ENCODE assay signal across 8 cellular contexts in genomic region chr17:45160505-45161287, GRCh38. TPM values are rescaled to one million over a fixed set of nuclear protein-coding genes. Genes with fewer than 3 reads are reported as not detected.
DNase-seq lines count a peak whose midpoint lies in the region; ATAC-seq and TF ChIP-seq lines count a peak whose summit lies in the region.

No MANE protein-coding gene starts in this region.

- POLR2A ChIA-PET in Caco-2 (lab: Charles Lee) (interaction anchor here (0.5 to 5.9 kb wide), 12 partner anchors 11 to 573 kb away, joined by 3 to 279 read pairs (median 6); partner anchors contain the start of genes ACBD4, HEXIM1 and MAP3K14), T-cell (lab: Charles Lee) (interaction anchor here (0.6 to 2.1 kb wide), 6 partner anchors 9 to 319 kb away, joined by 4 to 45 read pairs (median 8); partner anchors contain the start of gene HEXIM1 (in 2 of the 2))

- H3K27me3 Mint-ChIP-seq in Caco-2 (ENCODE audit: insufficient read depth, unreplicated experiment) (no peaks in the 10 kb centered on the region), T-cell (no peaks in the 10 kb centered on the region)

- no peaks in the 10 kb centered on the region for H3K36me3 ChIP-seq in Caco-2 (ENCODE audit: control insufficient read depth, insufficient read depth, low read length)
- no peaks in the 10 kb centered on the region for H3K36me3 ChIP-seq in iPS-18a (ENCODE audit: control insufficient read depth, low read depth, low read length)

- peak; percentile 24 for ATAC-seq in GM21515 (IDR thresholded peaks at IDR 0.05; ENCODE audit: unreplicated experiment)
- peak; percentile 25 to 50 (median 41) for ATAC-seq in T-cell (replicated peaks in 1 of 4)

- intact Hi-C loops in Caco-2 (cut with micrococcal nuclease; ENCODE audit: unreplicated experiment) = loop anchor here (1.0 kb wide), 5 partner anchors 11 to 37 kb away; partner anchors contain the start of genes ACBD4 and HEXIM1

- no peaks in the 10 kb centered on the region for H3K9me3 ChIP-seq in Caco-2
- H3K9me3 ChIP-seq in iPS-18a (ENCODE audit: control insufficient read depth, low read depth, low read length) = no peaks in the 10 kb centered on the region

- H3K4me3 ChIP-seq in Caco-2 (ENCODE audit: low read depth, low read length) (peak overlapping the region; percentile 61), astrocyte of the spinal cord (ENCODE audit: low read depth, low read length) (peak overlapping the region; percentile 98), iPS-18a (ENCODE audit: low read length) (peak overlapping the region; percentile 94), skin epidermis (peak overlapping the region; percentile 70 to 89 (median 79))

- TF ChIP-seq RAD21 in Ishikawa (IDR thresholded peaks at IDR 0.05; ENCODE audit: low read depth) = no peak

- H3K27ac Mint-ChIP-seq in Caco-2 (ENCODE audit: unreplicated experiment) = peak overlapping the region; percentile 99
- peak overlapping the region; percentile 99 for H3K27ac Mint-ChIP-seq in T-cell

- H3K27me3 ChIP-seq in Caco-2 (replicated peaks; ENCODE audit: control insufficient read depth, insufficient read depth, low read length) (no peaks in the 10 kb centered on the region), iPS-18a (ENCODE audit: control insufficient read depth, insufficient read depth, low read length) (no peaks in the 10 kb centered on the region)

- BruUV-seq in Caco-2 (replicated peaks; lab: Mats Ljungman, UMichigan) = no TSS peak

- TF ChIP-seq EP300 in Ishikawa (IDR thresholded peaks at IDR 0.05; ENCODE audit: borderline replicate concordance) = no peak

- H3K9me3 Mint-ChIP-seq in Caco-2 (ENCODE audit: unreplicated experiment) (no peaks in the 10 kb centered on the region), T-cell (no peaks in the 10 kb centered on the region)

- CTCF ChIA-PET in Caco-2 (lab: Charles Lee) (interaction anchor here (1.1 to 4.8 kb wide), 12 partner anchors 11 to 265 kb away, joined by 3 to 158 read pairs (median 6); partner anchors contain the start of genes ACBD4 and HEXIM1), T-cell (lab: Charles Lee) (interaction anchor here (0.6 to 5.8 kb wide), 10 partner anchors 9 to 187 kb away, joined by 3 to 121 read pairs (median 3); partner anchors contain the start of genes ACBD4 (in 2 of the 2) and HEXIM1 (in 1 of the 2))

- H3K4me1 ChIP-seq in Caco-2 (peaks cover 50% of the 10 kb centered on the region), iPS-18a (ENCODE audit: control insufficient read depth, low read depth, low read length) (peaks cover 9% of the 10 kb centered on the region)

- H3K4me1 Mint-ChIP-seq in Caco-2 (ENCODE audit: low read depth, unreplicated experiment) = peaks cover 29% of the 10 kb centered on the region
- peaks cover 39 to 50% (median 47%) of the 10 kb centered on the region in 3 donors for H3K4me1 Mint-ChIP-seq in T-cell

- peak overlapping the region; percentile 96 for H3K27ac ChIP-seq in iPS-18a (ENCODE audit: low read length)
- H3K27ac ChIP-seq in skin epidermis = peak overlapping the region; percentile 99 to 100 (median 100)

- in situ Hi-C loops in astrocyte of the spinal cord (cut with HindIII; ENCODE audit: low sequenced_read_pairs) = no loop called here

- H3K36me3 Mint-ChIP-seq in Caco-2 (ENCODE audit: insufficient read depth, unreplicated experiment) (peaks cover 42% of the 10 kb centered on the region), T-cell (peaks cover 10% of the 10 kb centered on the region)

- TF ChIP-seq CTCF in Caco-2 (IDR thresholded peaks at IDR 0.05; ENCODE audit: insufficient read depth in 1 of 2, low read depth in 1 of 2, low read length in 1 of 2, severe bottlenecking in 1 of 2, unreplicated experiment in 1 of 2) = peak; percentile 27 to 68
- TF ChIP-seq CTCF in astrocyte of the spinal cord (IDR thresholded peaks at IDR 0.05; ENCODE audit: low read depth, low read length) = no peak

- DNase-seq in Caco-2 = peak; percentile 94 to 95
- DNase-seq in T-cell = peak in 30 of 34 experiments; percentile 29 to 67 (median 49)
- DNase-seq in astrocyte of the spinal cord (ENCODE audit: low read depth, low spot score) = peak; percentile 75
- no peak for DNase-seq in cortex of kidney (lab: John Stamatoyannopoulos, UW)

- H3K9ac ChIP-seq in iPS-18a (ENCODE audit: low read length) = peak overlapping the region; percentile 99

- H3K4me3 Mint-ChIP-seq in Caco-2 (ENCODE audit: unreplicated experiment) (peak overlapping the region; percentile 77), T-cell (peak overlapping the region; percentile 95 to 99 (median 96))

TF ChIP-seq in Ishikawa, 13 proteins besides CTCF, POLR2A, EP300 and RAD21:
- no peak for TF ChIP-seq TEAD4 (IDR thresholded peaks at IDR 0.05)
- peak; percentile 16; the same call in 1 of the 2 replicates for TF ChIP-seq MAX (IDR thresholded peaks at IDR 0.05)

RNA-seq across cellular contexts. Expression of gene HEXIM2, which starts 1.0 kb away (rescaled TPM):
- total RNA-seq in Caco-2 (2022) (12.7 and 13.6 TPM in 2 replicates), T-cell (1 to 10 TPM; 2.0 to 5.8 (median 3.3) TPM)

RNA-seq across cellular contexts. Expression of gene HEXIM1, which starts 12.4 kb away (rescaled TPM):
- total RNA-seq in Caco-2 (2022) = 71.0 and 78.0 TPM in 2 replicates
- total RNA-seq in T-cell = 10 to 100 TPM; 32.3 to 55.9 (median 34.5) TPM

RNA-seq across cellular contexts. Expression of gene ACBD4, which starts 25.2 kb away (rescaled TPM):
- total RNA-seq in Caco-2 (2022) (21.2 and 21.6 TPM in 2 replicates), T-cell (10 to 100 TPM; 28.4 to 48.5 (median 38.9) TPM)

RNA-seq across cellular contexts. Expression of gene PLCD3, which starts 28.4 kb away (rescaled TPM):
- total RNA-seq in Caco-2 (2022) = 74.3 and 88.5 TPM in 2 replicates
- 1 to 10 TPM; 3.1 to 9.9 (median 4.8) TPM for total RNA-seq in T-cell
